ENCODE assay signal across 21 cellular contexts in the genomic region with DNA sequence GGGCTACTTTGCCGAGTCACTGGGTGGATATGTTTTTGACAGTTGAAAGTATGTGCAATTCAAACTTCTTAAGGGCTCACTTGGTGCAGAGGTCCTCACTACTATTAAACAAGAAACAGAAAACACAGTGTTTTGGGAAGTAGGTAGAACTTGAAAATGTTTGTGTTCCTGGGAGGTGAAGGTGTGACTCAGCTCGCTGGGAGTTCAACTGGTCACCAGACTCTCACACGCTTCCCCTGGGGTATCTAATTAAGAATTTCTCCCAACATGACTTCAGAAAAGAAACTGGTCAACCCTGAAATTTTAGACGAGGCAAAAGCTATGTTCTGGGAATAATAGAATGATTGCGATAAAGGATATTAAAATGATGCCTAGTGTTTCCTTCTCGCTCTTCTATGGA.
"Had no signal": no experiment of that assay in that cellular context is flagged by ENCODE, and none has a peak within 500 bp of the region (broad histone marks: within the 10 kb centered on the region; RNA-seq: fewer than 3 reads in every experiment).

No MANE protein-coding gene starts in this region.

- H3K4me3 ChIP-seq: colonic mucosa, esophagus squamous epithelium, lung, mucosa of descending colon, pancreas, right lobe of liver, suprapubic skin, transverse colon, upper lobe of right lung, uterus had no signal

- DNase-seq: colonic mucosa; effector CD8-positive, alpha-beta T cell; erythroblast; esophagus squamous epithelium; foreskin melanocyte; immature natural killer cell; islet precursor cell; mucosa of descending colon; naive B cell; pancreas; right lobe of liver; small intestine; stimulated activated CD4-positive, alpha-beta T cell treated with anti-CD3 and anti-CD28 coated beads, Interleukin-15, amount 100 ng/mL, for 24 hours; stimulated activated CD4-positive, alpha-beta T cell treated with anti-CD3 and anti-CD28 coated beads, Interleukin-2, amount 100 ng/mL, for 48 hours; stimulated activated naive B cell treated with anti-CD40 and anti-IgM and Interleukin-4, amounts not matched to agents 10 μg/mL and 1 μg/mL and 100 μg/mL, for 72 hours; transverse colon; upper lobe of right lung; uterus had no signal

- ATAC-seq: natural killer cell treated with Interleukin-12 subunit alpha and Interleukin-12 subunit beta and Interleukin-15 and Interleukin-18, amount 100 ng/mL, for 72 hours; stimulated activated naive B cell treated with anti-CD40 and anti-IgM and Interleukin-4, amounts not matched to agents 10 μg/mL and 1 μg/mL and 100 μg/mL, for 72 hours; upper lobe of right lung had no signal
